ENCODE assay signal across 16 cellular contexts in the genomic region with DNA sequence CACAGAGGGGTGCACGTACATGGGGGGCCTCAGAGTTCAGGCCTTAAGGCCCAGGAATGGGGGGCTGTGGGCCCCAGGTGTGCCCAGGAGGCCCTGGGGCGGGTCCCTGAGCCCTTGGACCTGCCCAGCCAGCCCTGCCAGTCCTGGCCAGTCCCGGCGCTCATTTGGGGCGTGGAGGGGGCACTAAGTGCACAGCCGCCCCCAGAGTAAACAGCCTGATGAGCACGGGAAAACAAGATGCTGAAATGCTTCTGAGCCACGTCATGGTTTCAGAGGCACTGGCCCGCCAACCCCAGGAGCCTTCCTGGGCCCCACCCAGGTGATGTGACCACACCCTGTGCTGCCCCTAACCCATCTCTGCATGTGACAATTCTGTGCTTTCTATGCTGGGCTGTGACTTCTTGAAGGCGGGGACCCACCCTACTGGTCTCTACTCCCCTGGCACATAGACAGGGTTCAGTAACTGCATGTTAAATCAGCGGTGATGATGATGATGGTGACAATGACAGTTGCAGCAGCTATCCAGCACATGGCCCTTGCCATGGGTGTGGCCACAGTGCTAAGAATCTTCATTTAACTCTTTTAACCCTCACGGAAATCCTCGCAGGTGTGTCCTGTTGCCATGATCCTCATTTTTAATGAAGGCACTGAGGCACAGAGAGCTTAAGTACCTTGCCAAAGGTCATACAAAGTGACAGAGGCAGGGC. TPM values are rescaled to one million over a fixed set of nuclear protein-coding genes. Genes with fewer than 3 reads are reported as not detected.
"Had no signal": no experiment of that assay in that cellular context is flagged by ENCODE, and none has a peak within 500 bp of the region (broad histone marks: within the 10 kb centered on the region; RNA-seq: fewer than 3 reads in every experiment).

No MANE protein-coding gene starts in this region.

- H3K4me3 ChIP-seq: hepatocyte, prostate gland, uterus had no signal

- H2AFZ ChIP-seq: hepatocyte had no signal

- DNase-seq: activated CD4-positive, alpha-beta T cell treated with anti-CD3 and anti-CD28 coated beads for 1 hour; activated CD4-positive, alpha-beta T cell treated with anti-CD3 and anti-CD28 coated beads, Interleukin-2, amount 50 U/mL, for 48 hours; activated naive CD4-positive, alpha-beta T cell treated with Interleukin-2 at 50 U/mL for 16 hours; activated naive CD8-positive, alpha-beta T cell treated with anti-CD3 and anti-CD28 coated beads, Interleukin-2, amount 50 U/mL, for 24 hours; dermis blood vessel endothelial cell; effector memory CD8-positive, alpha-beta T cell; left ventricle myocardium superior; nephron progenitor cell; right cardiac atrium; T-cell; T1000; uterus had no signal

- H3K79me2 ChIP-seq: hepatocyte had no signal

- H3K27me3 ChIP-seq: hepatocyte, uterus had no signal

- H3K4me2 ChIP-seq: hepatocyte had no signal

- H3K36me3 ChIP-seq: prostate gland, uterus had no signal

- H3K4me1 ChIP-seq: prostate gland, uterus had no signal

- H3K27ac ChIP-seq: hepatocyte, prostate gland, uterus, VCaP had no signal

- ATAC-seq: activated naive CD8-positive, alpha-beta T cell treated with anti-CD3 and anti-CD28 coated beads, Interleukin-2, amount 50 U/mL, for 24 hours; activated T-helper 17 cell treated with anti-CD3 and anti-CD28 coated beads, Interleukin-2, amount 50 U/mL, for 72 hours; effector memory CD8-positive, alpha-beta T cell; left ventricle myocardium superior; T-cell had no signal

- H3K9me3 ChIP-seq: prostate gland, uterus had no signal

RNA-seq across cellular contexts. Expression of gene ASPRV1, which starts 28.1 kb away (rescaled TPM):
- polyA plus RNA-seq: hepatocyte had no signal
